19 cellular contexts compared by ENCODE assay signal in genomic region chr9:108163321-108164005, GRCh38.
DNase-seq lines count a peak whose midpoint lies in the region; ATAC-seq, FAIRE-seq and TF ChIP-seq lines count a peak whose summit lies in the region.
"Had no signal": no experiment of that assay in that cellular context is flagged by ENCODE, and none has a peak within 500 bp of the region (broad histone marks: within the 10 kb centered on the region; RNA-seq: fewer than 3 reads in every experiment).

No MANE protein-coding gene starts in this region.

- dilution Hi-C loops in keratinocyte (cut with MboI; ENCODE audit: extremely low pct_ligation_motif_present, low sequenced_read_pairs) = no loop called here

- DNase-seq in SK-N-SH (no peak), K562 (ENCODE audit: extremely low read depth in 1 of 4, low spot score in 3 of 4) (peak in 1 of 4 experiments; percentile 11), keratinocyte (ENCODE audit: low read depth, low spot score) (no peak), testis (no peak), left ventricle myocardium inferior (no peak), vagina (ENCODE audit: extremely low spot score in 2 of 2) (no peak)
- DNase-seq: activated naive CD4-positive, alpha-beta T cell treated with Interleukin-2 at 50 U/mL for 16 hours; COR-L47; effector CD8-positive, alpha-beta T cell; NCI-H82; occipital lobe; RPMI8226; stimulated activated CD4-positive, alpha-beta T cell treated with anti-CD3 and anti-CD28 coated beads, Interleukin-12 subunit alpha, Interleukin-12 subunit beta, amount 100 ng/mL, for 4 hours; stimulated activated naive CD8-positive, alpha-beta T cell treated with anti-CD3 and anti-CD28 coated beads, Interleukin-15, Interleukin-2, amounts not matched to agents 100 U/mL and 50 U/mL, for 24 hours had no signal

- H3K9me3 ChIP-seq in SK-N-SH (no peaks in the 10 kb centered on the region), K562 (replicated peaks; ENCODE audit: control insufficient read depth, insufficient read depth, low read depth, low read length) (no peaks in the 10 kb centered on the region), keratinocyte (ENCODE audit: control insufficient read depth, low read depth, low read length) (no peaks in the 10 kb centered on the region), testis (no peaks in the 10 kb centered on the region), left ventricle myocardium inferior (replicated peaks) (no peaks in the 10 kb centered on the region), vagina (no peaks in the 10 kb centered on the region)
- H3K9me3 ChIP-seq: gastrocnemius medialis had no signal

- H3K79me2 ChIP-seq in SK-N-SH (ENCODE audit: insufficient read depth) = no peaks in the 10 kb centered on the region
- no peaks in the 10 kb centered on the region for H3K79me2 ChIP-seq in K562 (ENCODE audit: control insufficient read depth, insufficient read depth, low read length)
- no peaks in the 10 kb centered on the region for H3K79me2 ChIP-seq in keratinocyte (ENCODE audit: control insufficient read depth, insufficient read depth, low read length)

- no peak for TF ChIP-seq EP300 in SK-N-SH (IDR thresholded peaks at IDR 0.05; ENCODE audit: borderline replicate concordance in 1 of 2, low read depth in 1 of 2, low read length in 1 of 2)
- no peak for TF ChIP-seq EP300 in K562 (IDR thresholded peaks at IDR 0.05; ENCODE audit: low read length)

- H3K4me1 ChIP-seq in SK-N-SH (ENCODE audit: control insufficient read depth in 1 of 2, insufficient read depth in 2 of 2, low read depth in 1 of 2, low read length in 1 of 2) (no peaks in the 10 kb centered on the region), K562 (replicated peaks in 1 of 2; ENCODE audit: control insufficient read depth in 2 of 2, insufficient read depth in 2 of 2, low read length in 2 of 2) (peaks cover 0 to 4% of the 10 kb centered on the region in 2 experiments; a peak in 1 of 5 replicates), keratinocyte (ENCODE audit: control insufficient read depth, extremely low read depth, insufficient read depth, low read length) (peaks cover 4% of the 10 kb centered on the region), testis (peaks cover 9% of the 10 kb centered on the region), left ventricle myocardium inferior (no peaks in the 10 kb centered on the region), vagina (peaks cover 5% of the 10 kb centered on the region)
- H3K4me1 ChIP-seq: gastrocnemius medialis had no signal

- TF ChIP-seq CTCF in SK-N-SH (IDR thresholded peaks at IDR 0.05) (no peak), K562 (IDR thresholded peaks at IDR 0.05 in 2 of 3, conservative IDR thresholded peaks at IDR 0.05 in 1 of 3; ENCODE audit: insufficient read depth in 2 of 3, low read depth in 1 of 3, low read length in 3 of 3) (no peak), keratinocyte (optimal IDR thresholded peaks at IDR 0.05 in 1 of 3, IDR thresholded peaks at IDR 0.05 in 1 of 3, conservative IDR thresholded peaks at IDR 0.05 in 1 of 3; ENCODE audit: extremely low read depth in 1 of 3, insufficient read depth in 2 of 3, low read length in 3 of 3) (no peak), testis (IDR thresholded peaks at IDR 0.05) (no peak), left ventricle myocardium inferior (IDR thresholded peaks at IDR 0.05; ENCODE audit: borderline replicate concordance) (no peak), vagina (IDR thresholded peaks at IDR 0.05) (no peak)

- H3K4me2 ChIP-seq in SK-N-SH (no peak overlapping the region), K562 (ENCODE audit: insufficient read depth, low read length) (no peak overlapping the region), keratinocyte (ENCODE audit: control insufficient read depth, extremely low read depth, insufficient read depth, low read depth, low read length) (no peak overlapping the region)

- FAIRE-seq in K562 (lab: Jason Lieb, UNC) (peak; percentile 57), keratinocyte (lab: Jason Lieb, UNC) (peak; percentile 46)
- FAIRE-seq: A204.1 had no signal

- ATAC-seq in SK-N-SH treated with all-trans-retinoic acid at 6 μM for 48 hours = no peak
- peak; percentile 49; the same call in 2 of the 3 replicates for ATAC-seq in K562
- no peak for ATAC-seq in HG03045 (IDR thresholded peaks at IDR 0.05; ENCODE audit: unreplicated experiment)
- ATAC-seq: activated CD4-positive, CD25-positive, alpha-beta regulatory T cell treated with anti-CD3 and anti-CD28 coated beads, Interleukin-2, amount 50 U/mL, for 24 hours; stimulated activated naive CD8-positive, alpha-beta T cell treated with anti-CD3 and anti-CD28 coated beads, Interleukin-15, Interleukin-2, amounts not matched to agents 100 U/mL and 50 U/mL, for 24 hours had no signal

- CTCF ChIA-PET in SK-N-SH (lab: Yijun Ruan, JAX) = interaction anchor here (0.6 kb wide), 1 partner anchor 101 kb away, joined by 3 read pairs; no protein-coding TSS in a partner anchor
- CTCF ChIA-PET in K562 (lab: Yijun Ruan, JAX; ENCODE audit: low intra/inter-chr PET ratio) = no interaction called here

- H3K4me3 ChIP-seq in SK-N-SH (ENCODE audit: low read depth in 2 of 2, low read length in 1 of 2) (no peak overlapping the region), K562 (no peak overlapping the region), keratinocyte (ENCODE audit: control insufficient read depth in 2 of 3, extremely low read depth in 1 of 3, insufficient read depth in 2 of 3, low read depth in 1 of 3, low read length in 3 of 3) (no peak overlapping the region), testis (no peak overlapping the region), left ventricle myocardium inferior (no peak overlapping the region), vagina (no peak overlapping the region)
- H3K4me3 ChIP-seq: gastrocnemius medialis had no signal

- intact Hi-C loops in K562 (cut with micrococcal nuclease) = no loop called here
- intact Hi-C loops in testis (cut with DNase I; ENCODE audit: low total_unique reads) = no loop called here
- intact Hi-C loops in left ventricle myocardium inferior (cut with micrococcal nuclease) = no loop called here
- intact Hi-C loops in vagina (cut with DNase I) = no loop called here

- no peak for TF ChIP-seq RAD21 in SK-N-SH (IDR thresholded peaks at IDR 0.05; ENCODE audit: low read length)
- TF ChIP-seq RAD21 in K562 (CRISPR knock-in tag; conservative IDR thresholded peaks at IDR 0.05 in 1 of 2, IDR thresholded peaks at IDR 0.05 in 1 of 2) = no peak

- no peak overlapping the region for H3K27ac ChIP-seq in SK-N-SH (ENCODE audit: low read depth in 2 of 2, low read length in 1 of 2)
- H3K27ac ChIP-seq in K562 (ENCODE audit: extremely low read depth, low read depth, low read length) = no peak overlapping the region
- no peak overlapping the region for H3K27ac ChIP-seq in keratinocyte (ENCODE audit: control insufficient read depth, insufficient read depth, low read length)
- H3K27ac ChIP-seq in testis = no peak overlapping the region
- H3K27ac ChIP-seq in left ventricle myocardium inferior (replicated peaks) = no peak overlapping the region
- no peak overlapping the region for H3K27ac ChIP-seq in vagina
- H3K27ac ChIP-seq: gastrocnemius medialis had no signal

- in situ Hi-C loops in K562 (cut with MboI) = no loop called here

- H3F3A ChIP-seq in SK-N-SH (replicated peaks; ENCODE audit: insufficient read depth) = no peaks in the 10 kb centered on the region

- H3K27me3 ChIP-seq in SK-N-SH (ENCODE audit: insufficient read depth) (peaks cover 38% of the 10 kb centered on the region), K562 (ENCODE audit: control insufficient read depth in 2 of 2, insufficient read depth in 2 of 2, low read length in 2 of 2) (peaks cover 35 to 57% of the 10 kb centered on the region in 2 experiments), keratinocyte (ENCODE audit: control insufficient read depth, extremely low read depth, insufficient read depth, low read length) (no peaks in the 10 kb centered on the region), testis (no peaks in the 10 kb centered on the region), left ventricle myocardium inferior (ENCODE audit: low read depth) (no peaks in the 10 kb centered on the region), vagina (no peaks in the 10 kb centered on the region)

- H3K9ac ChIP-seq in SK-N-SH = no peak overlapping the region
- H3K9ac ChIP-seq in K562 (ENCODE audit: insufficient read depth in 1 of 2, low read depth in 2 of 2, low read length in 2 of 2) = no peak overlapping the region
- H3K9ac ChIP-seq in keratinocyte (ENCODE audit: control insufficient read depth, extremely low read depth, insufficient read depth, low read length) = no peak overlapping the region

- H4K20me1 ChIP-seq in SK-N-SH (ENCODE audit: insufficient read depth) (no peaks in the 10 kb centered on the region), K562 (replicated peaks; ENCODE audit: control insufficient read depth, insufficient read depth, low read length) (no peaks in the 10 kb centered on the region), keratinocyte (ENCODE audit: control insufficient read depth, extremely low read depth, insufficient read depth, low read length) (no peaks in the 10 kb centered on the region)

- H3K9me1 ChIP-seq in K562 (ENCODE audit: control insufficient read depth, insufficient read depth, low read length) = no peaks in the 10 kb centered on the region
- H3K9me1 ChIP-seq in keratinocyte (ENCODE audit: control insufficient read depth, extremely low read depth, insufficient read depth, low read length) = no peaks in the 10 kb centered on the region

- no TSS peak for BruUV-seq in K562 (replicated peaks; lab: Mats Ljungman, UMichigan)

- H2AFZ ChIP-seq in SK-N-SH (ENCODE audit: low read depth) (no peak overlapping the region), K562 (ENCODE audit: low read depth, low read length) (no peak overlapping the region), keratinocyte (ENCODE audit: control insufficient read depth, low read length) (no peak overlapping the region)

- POLR2A ChIA-PET in SK-N-SH (lab: Yijun Ruan, JAX) (no interaction called here), K562 (lab: Yijun Ruan, JAX) (interaction anchor here (0.8 kb wide), 1 partner anchor 14 kb away, joined by 3 read pairs; no protein-coding TSS in a partner anchor)

- TF ChIP-seq POLR2A in K562 (conservative IDR thresholded peaks at IDR 0.05) = no peak
- TF ChIP-seq POLR2A in testis (IDR thresholded peaks at IDR 0.05) = no peak
- TF ChIP-seq POLR2A in vagina (IDR thresholded peaks at IDR 0.05) = no peak

- H3K36me3 ChIP-seq in SK-N-SH (replicated peaks in 1 of 2; ENCODE audit: control insufficient read depth in 1 of 2, insufficient read depth in 2 of 2, low read length in 1 of 2) (no peaks in the 10 kb centered on the region), K562 (ENCODE audit: control insufficient read depth, insufficient read depth, low read length) (no peaks in the 10 kb centered on the region), keratinocyte (ENCODE audit: control insufficient read depth in 2 of 2, extremely low read depth in 1 of 2, insufficient read depth in 2 of 2, low read length in 2 of 2) (no peaks in the 10 kb centered on the region), testis (ENCODE audit: low read depth, missing control alignments) (no peaks in the 10 kb centered on the region), left ventricle myocardium inferior (no peaks in the 10 kb centered on the region), vagina (no peaks in the 10 kb centered on the region)
- H3K36me3 ChIP-seq: gastrocnemius medialis had no signal

- no peaks in the 10 kb centered on the region for H3K9me2 ChIP-seq in SK-N-SH

- 50% methylated on average over 5 of the region's 6 CpGs for WGBS in SK-N-SH (ENCODE audit: low lambda C conversion rate)
- 3% methylated on average over 6 of the region's 6 CpGs for WGBS in K562 (ENCODE audit: insufficient coverage, low coverage, missing lambda C conversion rate)
- 87 to 94% methylated on average over 6 of the region's 6 CpGs for WGBS in testis, 2 donors
